In the genomic region with DNA sequence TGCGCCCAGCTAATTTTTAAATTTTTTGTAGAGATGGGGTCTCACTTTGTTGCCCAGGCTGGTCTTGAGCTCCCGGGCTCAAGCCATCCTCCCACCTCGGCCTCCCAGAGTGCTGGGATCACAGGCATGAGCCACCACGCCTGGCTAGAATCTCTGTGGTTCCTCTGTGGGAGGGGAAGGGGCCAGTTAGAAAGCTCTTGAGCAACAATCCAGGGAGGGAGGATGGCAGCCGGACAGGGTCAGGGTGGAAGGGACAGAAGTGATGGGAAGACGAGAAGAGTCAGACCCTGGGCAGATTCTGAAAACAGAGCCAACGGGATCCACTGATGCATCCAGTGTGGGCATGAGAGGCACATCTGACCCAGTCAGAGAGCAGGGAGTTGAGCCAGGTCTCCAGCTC, we compare ENCODE assay signal across 16 cellular contexts. TPM values are rescaled to one million over a fixed set of nuclear protein-coding genes. Genes with fewer than 3 reads are reported as not detected.
DNase-seq lines count a peak whose midpoint lies in the region; TF ChIP-seq lines count a peak whose summit lies in the region.
"Had no signal": no experiment of that assay in that cellular context is flagged by ENCODE, and none has a peak within 500 bp of the region (broad histone marks: within the 10 kb centered on the region; RNA-seq: fewer than 3 reads in every experiment).

No MANE protein-coding gene starts in this region.

- intact Hi-C loops in esophagus squamous epithelium (cut with DNase I) = no loop called here

- H3K9me3 ChIP-seq in suprapubic skin = no peaks in the 10 kb centered on the region
- H3K9me3 ChIP-seq in esophagus squamous epithelium = no peaks in the 10 kb centered on the region
- H3K9me3 ChIP-seq in Karpas-422 (ENCODE audit: low read length) = no peaks in the 10 kb centered on the region
- H3K9me3 ChIP-seq: A549 had no signal

- H3K27me3 ChIP-seq in suprapubic skin (no peaks in the 10 kb centered on the region), esophagus squamous epithelium (no peaks in the 10 kb centered on the region), Karpas-422 (ENCODE audit: low read length) (no peaks in the 10 kb centered on the region)

- 98% methylated on average over 7 of the region's 7 CpGs for WGBS in suprapubic skin
- WGBS in esophagus squamous epithelium, 2 donors = 96 to 100% methylated on average over 4 to 5 of the region's 7 CpGs

- peaks cover 11% of the 10 kb centered on the region for H3K36me3 Mint-ChIP-seq in HFFc6 (ENCODE audit: low read depth)

- H3K4me2 ChIP-seq in Karpas-422 (ENCODE audit: low read depth, low read length, poor library complexity, severe bottlenecking) = no peak overlapping the region
- H3K4me2 ChIP-seq: A549, GM23338 had no signal

- no peak overlapping the region for H3K9ac ChIP-seq in Karpas-422 (ENCODE audit: low read length)

- peaks cover 28% of the 10 kb centered on the region for H3K4me1 Mint-ChIP-seq in HFFc6 (ENCODE audit: low read depth)

- no peak overlapping the region for H3K27ac Mint-ChIP-seq in HFFc6
- H3K27ac Mint-ChIP-seq: CD4-positive, alpha-beta T cell; GM23338 had no signal

- H3K36me3 ChIP-seq in suprapubic skin = peaks cover 4% of the 10 kb centered on the region
- H3K36me3 ChIP-seq in esophagus squamous epithelium = peaks cover 0 to 32% (median 0%) of the 10 kb centered on the region in 3 donors
- H3K36me3 ChIP-seq in Karpas-422 (ENCODE audit: insufficient read depth, low read length) = no peaks in the 10 kb centered on the region

- peaks cover 2% of the 10 kb centered on the region; the same call in 1 of the 2 replicates for H3K27me3 Mint-ChIP-seq in HFFc6 (ENCODE audit: insufficient read depth)
- H3K27me3 Mint-ChIP-seq: CD4-positive, alpha-beta T cell had no signal

- H4K20me1 ChIP-seq in Karpas-422 (ENCODE audit: insufficient read depth, low read depth, low read length) = no peaks in the 10 kb centered on the region

- H3K9me3 Mint-ChIP-seq in HFFc6 = peaks cover 10% of the 10 kb centered on the region

- no peak overlapping the region for H2AFZ ChIP-seq in Karpas-422 (ENCODE audit: low read length)
- H2AFZ ChIP-seq: GM23338 had no signal

- H3K4me1 ChIP-seq in suprapubic skin (no peaks in the 10 kb centered on the region), esophagus squamous epithelium (peaks cover 0 to 22% (median 3%) of the 10 kb centered on the region in 3 donors), Karpas-422 (ENCODE audit: low read length) (no peaks in the 10 kb centered on the region)
- H3K4me1 ChIP-seq: A549 had no signal

- peak; percentile 41 for DNase-seq in activated CD8-positive, alpha-beta memory T cell treated with anti-CD3 and anti-CD28 coated beads, Interleukin-2, amount 50 U/mL, for 48 hours
- DNase-seq in activated CD8-positive, alpha-beta memory T cell treated with anti-CD3 and anti-CD28 coated beads, Interleukin-2, amount 50 U/mL, for 4 hours = no peak
- DNase-seq in coronary artery (ENCODE audit: low spot score) (peak; percentile 56), suprapubic skin (ENCODE audit: low spot score in 2 of 2) (peak; percentile 41 to 57), esophagus squamous epithelium (lab: John Stamatoyannopoulos, UW) (no peak), Karpas-422 (no peak), HFFc6 (no peak)
- DNase-seq: AML-193; CD4-positive, alpha-beta T cell; DMS79 treated with DMSO at 0.1 percent for 48 hours; GF-D8; IMR-90 had no signal

- no peak for TF ChIP-seq EP300 in suprapubic skin (IDR thresholded peaks at IDR 0.05)

- TF ChIP-seq POLR2A in suprapubic skin (IDR thresholded peaks at IDR 0.05) (no peak), esophagus squamous epithelium (IDR thresholded peaks at IDR 0.05) (no peak)

- no peak for TF ChIP-seq CTCF in coronary artery (IDR thresholded peaks at IDR 0.05)
- no peak for TF ChIP-seq CTCF in suprapubic skin (IDR thresholded peaks at IDR 0.05)
- TF ChIP-seq CTCF in esophagus squamous epithelium (IDR thresholded peaks at IDR 0.05) = no peak
- no peak for TF ChIP-seq CTCF in HFFc6 (IDR thresholded peaks at IDR 0.05)

- H3K79me2 ChIP-seq in Karpas-422 (ENCODE audit: low read length) = no peaks in the 10 kb centered on the region

- no peak overlapping the region for H3K27ac ChIP-seq in coronary artery
- no peak overlapping the region for H3K27ac ChIP-seq in suprapubic skin
- H3K27ac ChIP-seq in esophagus squamous epithelium = no peak overlapping the region
- H3K27ac ChIP-seq in Karpas-422 (ENCODE audit: low read length) = no peak overlapping the region
- H3K27ac ChIP-seq: 22Rv1, A549, C4-2B had no signal

- no peaks in the 10 kb centered on the region for H3K9me2 ChIP-seq in Karpas-422 (replicated peaks; ENCODE audit: insufficient read depth, low read length)

- no peak overlapping the region for H3K4me3 Mint-ChIP-seq in HFFc6
- H3K4me3 Mint-ChIP-seq: CD4-positive, alpha-beta T cell; GM23338 had no signal

- H3K4me3 ChIP-seq in coronary artery = no peak overlapping the region
- H3K4me3 ChIP-seq in suprapubic skin = no peak overlapping the region
- no peak overlapping the region for H3K4me3 ChIP-seq in esophagus squamous epithelium
- H3K4me3 ChIP-seq in Karpas-422 (ENCODE audit: low read length) = no peak overlapping the region
- H3K4me3 ChIP-seq: A549, GM23338 had no signal

RNA-seq across cellular contexts. Expression of a gene that starts 38.9 kb away (rescaled TPM):
- total RNA-seq in suprapubic skin (1 to 10 TPM; 1.7 to 6.5 (median 4.1) TPM), esophagus squamous epithelium (1 to 10 TPM; 2.0 to 6.9 (median 3.1) TPM)
- 0.07 TPM in 1 of 2 replicates, not detected in the other for total RNA-seq in Karpas-422 (2014; rRNA removed; shearing (Covaris generic); ENCODE audit: low replicate concordance)
- under 1 TPM; 0.09 to 0.14 (median 0.12) TPM for total RNA-seq in HFFc6 (2021; fragmentation: NEBNext Ultra II Directional; extraction: Animal tissue kit (Norgen Biotek cat#: 25700))

Comparison
In these comparisons a context has a peak if more than half of its experiments do, and no peak if none do; other contexts are left out.
1. DNase-seq: peak in activated CD8-positive, alpha-beta memory T cell treated with anti-CD3 and anti-CD28 coated beads, Interleukin-2, amount 50 U/mL, for 48 hours (single experiment), coronary artery (single experiment) and suprapubic skin (2 of 2); none in activated CD8-positive, alpha-beta memory T cell treated with anti-CD3 and anti-CD28 coated beads, Interleukin-2, amount 50 U/mL, for 4 hours (single experiment), esophagus squamous epithelium (single experiment), Karpas-422 (single experiment) and HFFc6 (single experiment).